In the genomic region with DNA sequence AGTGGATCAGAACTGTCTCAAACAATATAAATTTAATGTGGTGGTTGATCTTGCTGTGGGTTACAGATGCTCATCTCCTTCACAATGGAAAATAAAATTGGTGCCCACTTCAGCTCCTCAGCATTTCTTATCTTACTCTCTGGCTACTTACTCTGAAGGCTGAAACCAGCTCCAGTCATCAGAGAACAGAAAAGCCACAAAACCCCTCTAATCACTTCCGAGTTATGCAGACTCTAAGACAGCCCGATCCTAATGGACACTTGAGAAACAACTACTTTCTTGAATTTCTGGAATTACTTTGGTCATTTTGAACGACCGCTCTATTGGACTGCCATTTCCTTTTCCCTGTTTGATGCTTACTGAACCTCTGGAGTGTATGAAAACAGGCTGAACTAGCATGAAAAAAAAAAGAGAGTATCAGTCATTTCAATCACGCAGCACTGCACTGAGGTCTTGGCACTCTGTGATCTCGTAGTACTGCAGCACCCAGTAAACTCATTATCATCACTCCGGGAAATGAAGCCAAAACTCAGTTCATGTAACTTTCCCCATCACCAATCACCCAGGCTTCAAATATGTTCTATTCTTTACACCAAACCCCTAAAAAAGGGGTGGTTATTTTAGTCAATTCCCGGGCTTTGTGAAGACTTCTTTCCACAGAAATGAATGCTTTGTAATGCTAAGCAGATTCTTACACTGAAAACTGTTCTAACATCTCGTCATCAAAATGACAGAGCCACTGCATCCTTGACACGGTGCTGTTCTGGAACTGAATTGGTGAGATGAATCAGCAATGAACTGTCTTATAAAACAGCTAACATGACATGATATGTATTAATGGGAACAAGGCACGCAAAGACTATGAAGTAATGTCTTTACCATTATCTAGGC, we compare ENCODE assay signal across 1 cellular context.
TF ChIP-seq lines count a peak whose summit lies in the region.

No MANE protein-coding gene starts in this region.

TF ChIP-seq in K562, 482 proteins besides CTCF, POLR2A, EP300 and RAD21 (continued from another document):
- TF ChIP-seq, protein P1, sequence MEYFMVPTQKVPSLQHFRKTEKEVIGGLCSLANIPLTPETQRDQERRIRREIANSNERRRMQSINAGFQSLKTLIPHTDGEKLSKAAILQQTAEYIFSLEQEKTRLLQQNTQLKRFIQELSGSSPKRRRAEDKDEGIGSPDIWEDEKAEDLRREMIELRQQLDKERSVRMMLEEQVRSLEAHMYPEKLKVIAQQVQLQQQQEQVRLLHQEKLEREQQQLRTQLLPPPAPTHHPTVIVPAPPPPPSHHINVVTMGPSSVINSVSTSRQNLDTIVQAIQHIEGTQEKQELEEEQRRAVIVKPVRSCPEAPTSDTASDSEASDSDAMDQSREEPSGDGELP (CRISPR knock-in tag; IDR thresholded peaks at IDR 0.05; ENCODE audit: borderline replicate concordance) = no peak
- TF ChIP-seq VEZF1 (CRISPR knock-in tag; IDR thresholded peaks at IDR 0.05) = no peak
- no peak for TF ChIP-seq HNRNPK (IDR thresholded peaks at IDR 0.05; ENCODE audit: low read depth, low read length, poor library complexity, severe bottlenecking)
- TF ChIP-seq ZNF561 (CRISPR knock-in tag; conservative IDR thresholded peaks at IDR 0.05) = no peak
- TF ChIP-seq ZNF644 (tag; IDR thresholded peaks at IDR 0.05; ENCODE audit: low read depth) = no peak
- no peak for TF ChIP-seq HDAC2 (IDR thresholded peaks at IDR 0.05)
- TF ChIP-seq CCNT2 (IDR thresholded peaks at IDR 0.05; ENCODE audit: borderline replicate concordance, extremely low read depth, insufficient read length, low read depth, low read length) = no peak
- TF ChIP-seq BCL6 (CRISPR knock-in tag; IDR thresholded peaks at IDR 0.05) = no peak
- TF ChIP-seq ESRRB (CRISPR knock-in tag; IDR thresholded peaks at IDR 0.05; ENCODE audit: borderline replicate concordance) = no peak
